ENCODE assay signal across 12 cellular contexts in genomic region chr5:126044111-126044668, GRCh38.
A peak's percentile ranks its signal among the peaks of the same experiment; 100 is the strongest.
DNase-seq lines count a peak whose midpoint lies in the region; TF ChIP-seq lines count a peak whose summit lies in the region.
"Had no signal": no experiment of that assay in that cellular context is flagged by ENCODE, and none has a peak within 500 bp of the region (broad histone marks: within the 10 kb centered on the region; RNA-seq: fewer than 3 reads in every experiment).

No MANE protein-coding gene starts in this region.

- H3K9me3 ChIP-seq in BE2C (no peaks in the 10 kb centered on the region), testis (no peaks in the 10 kb centered on the region)

- no peak for TF ChIP-seq POLR2A in testis (IDR thresholded peaks at IDR 0.05)

- intact Hi-C loops in testis (cut with DNase I; ENCODE audit: low total_unique reads), result no loop called here

- peak overlapping the region; percentile 35 for H3K4me3 ChIP-seq in BE2C (ENCODE audit: low read depth, low read length)
- H3K4me3 ChIP-seq in testis, result no peak overlapping the region

- peaks cover 21% of the 10 kb centered on the region for H3K4me1 ChIP-seq in BE2C
- no peaks in the 10 kb centered on the region for H3K4me1 ChIP-seq in testis

- no peak for TF ChIP-seq CTCF in BE2C (IDR thresholded peaks at IDR 0.05; ENCODE audit: low read depth, low read length)
- TF ChIP-seq CTCF in testis (IDR thresholded peaks at IDR 0.05), result no peak

- 51 to 55% methylated on average over 7 of the region's 7 CpGs for WGBS in testis, 2 donors

- no peaks in the 10 kb centered on the region for H3K36me3 ChIP-seq in BE2C
- H3K36me3 ChIP-seq in testis (ENCODE audit: low read depth, missing control alignments), result no peaks in the 10 kb centered on the region

- DNase-seq in BE2C (peak; percentile 60), NCI-H1417 treated with DMSO at 0.1 percent for 48 hours (lab: John Stamatoyannopoulos, UW) (peak; percentile 53), SW480 (ENCODE audit: low spot score) (peak; percentile 53), iPS-NIHi7 (ENCODE audit: extremely low spot score) (peak; percentile 20), inferior parietal cortex (ENCODE audit: extremely low spot score) (no peak), NCI-H524 treated with DMSO at 0.1 percent for 48 hours (lab: John Stamatoyannopoulos, UW) (no peak), testis (no peak)
- DNase-seq in activated CD4-positive, alpha-beta T cell treated with anti-CD3 and anti-CD28 coated beads, Interleukin-2, amount 50 U/mL, for 1 hour, result no peak
- DNase-seq: CD4-positive, CD25-positive, alpha-beta regulatory T cell; erythroblast; occipital lobe; stimulated activated CD8-positive, alpha-beta memory T cell treated with anti-CD3 and anti-CD28 coated beads, Interleukin-4, amount 100 ng/mL, for 48 hours had no signal

- H3K27me3 ChIP-seq in BE2C, result no peaks in the 10 kb centered on the region
- no peaks in the 10 kb centered on the region for H3K27me3 ChIP-seq in testis

- H3K27ac ChIP-seq in testis, result no peak overlapping the region

Comparison
In these comparisons a context has a peak if more than half of its experiments do, and no peak if none do; other contexts are left out.
1. DNase-seq: peak in BE2C (single experiment), NCI-H1417 treated with DMSO at 0.1 percent for 48 hours (single experiment), SW480 (single experiment) and iPS-NIHi7 (single experiment); none in activated CD4-positive, alpha-beta T cell treated with anti-CD3 and anti-CD28 coated beads, Interleukin-2, amount 50 U/mL, for 1 hour (single experiment), inferior parietal cortex (single experiment), NCI-H524 treated with DMSO at 0.1 percent for 48 hours (single experiment) and testis (single experiment).